1 cellular context compared by ENCODE assay signal in genomic region chr4:42656986-42657792, GRCh38.
TF ChIP-seq lines count a peak whose summit lies in the region.

Gene ATP8A1 (minus strand): TSS chr4:42657105. CDS start chr4:42656873, 232 bp downstream.

TF ChIP-seq in HEK293, 187 proteins besides CTCF, POLR2A, EP300 and RAD21 (continued from another document):
- TF ChIP-seq ZNF639 (tag by site-specific recombination; IDR thresholded peaks at IDR 0.05) (no peak), ZNF398 (tag by site-specific recombination; IDR thresholded peaks at IDR 0.05) (no peak), ZNF830 (tag by site-specific recombination; IDR thresholded peaks at IDR 0.05; ENCODE audit: low read depth) (no peak), PBX3 (CRISPR knock-in tag; IDR thresholded peaks at IDR 0.05) (no peak), ZNF449 (tag by site-specific recombination; IDR thresholded peaks at IDR 0.05) (no peak), ZNF549 (tag by site-specific recombination; IDR thresholded peaks at IDR 0.05) (no peak), ZNF777 (tag by site-specific recombination; IDR thresholded peaks at IDR 0.05; ENCODE audit: borderline replicate concordance) (no peak), GLIS2 (tag by site-specific recombination; IDR thresholded peaks at IDR 0.05) (peak; percentile 29; the same call in 1 of the 2 replicates), ZBTB44 (tag by site-specific recombination; IDR thresholded peaks at IDR 0.05) (0 out of 2 replicates have a peak, but pooled peaks have one; percentile 50), HOXA7 (CRISPR knock-in tag; IDR thresholded peaks at IDR 0.05; ENCODE audit: borderline replicate concordance) (no peak), PRDM10 (tag by site-specific recombination; IDR thresholded peaks at IDR 0.05) (peak; percentile 100), ZNF843 (tag by site-specific recombination; IDR thresholded peaks at IDR 0.05) (peak; percentile 25; the same call in 1 of the 2 replicates), ZNF404 (tag by site-specific recombination; IDR thresholded peaks at IDR 0.05) (no peak), ZSCAN30 (tag by site-specific recombination; IDR thresholded peaks at IDR 0.05) (no peak), ZNF335 (tag by site-specific recombination; conservative IDR thresholded peaks at IDR 0.05) (peak; percentile 81), OSR2 (tag by site-specific recombination; IDR thresholded peaks at IDR 0.05) (no peak), ZNF211 (tag by site-specific recombination; IDR thresholded peaks at IDR 0.05; ENCODE audit: low read depth) (no peak), ZNF146 (tag by site-specific recombination; IDR thresholded peaks at IDR 0.05) (no peak), BCL11B (tag by site-specific recombination; IDR thresholded peaks at IDR 0.05; ENCODE audit: low read depth) (no peak), ZNF776 (tag by site-specific recombination; IDR thresholded peaks at IDR 0.05; ENCODE audit: borderline replicate concordance) (no peak), ZNF629 (tag by site-specific recombination; IDR thresholded peaks at IDR 0.05) (peak; percentile 46; the same call in 1 of the 2 replicates), ZNF645 (tag by site-specific recombination; IDR thresholded peaks at IDR 0.05) (no peak), ZNF621 (tag by site-specific recombination; IDR thresholded peaks at IDR 0.05) (no peak), SETDB1 (IDR thresholded peaks at IDR 0.05; ENCODE audit: insufficient read length, low read length) (no peak), REST (tag by site-specific recombination; IDR thresholded peaks at IDR 0.05) (no peak), GLI4 (tag by site-specific recombination; IDR thresholded peaks at IDR 0.05) (no peak), KLF9 (tag by site-specific recombination; IDR thresholded peaks at IDR 0.05; ENCODE audit: low read depth) (peak; percentile 26), ZNF433 (tag by site-specific recombination; IDR thresholded peaks at IDR 0.05; ENCODE audit: low read depth) (no peak)
TF ChIP-seq in HEK293: peak in this region for 40.
